In genomic region chr7:45000096-45001032, GRCh38 we compare ENCODE assay signal across 8 cellular contexts. TPM values are rescaled to one million over a fixed set of nuclear protein-coding genes. Genes with fewer than 3 reads are reported as not detected.
A peak's percentile ranks its signal among the peaks of the same experiment; 100 is the strongest.
DNase-seq lines count a peak whose midpoint lies in the region; ATAC-seq and TF ChIP-seq lines count a peak whose summit lies in the region.

TSS of gene CCM2 (plus strand) at chr7:45000201. CDS start at chr7:45000334, 133 bp downstream.

- peaks cover 37% of the 10 kb centered on the region for H3K4me1 ChIP-seq in mononuclear cell (ENCODE audit: insufficient read depth, low read length)
- H3K4me1 ChIP-seq in urinary bladder (ENCODE audit: insufficient read depth): peaks cover 2% of the 10 kb centered on the region

- TF ChIP-seq CTCF in epithelial cell of esophagus (IDR thresholded peaks at IDR 0.05; ENCODE audit: insufficient read depth, low read depth, low read length, missing control alignments): no peak

- no peaks in the 10 kb centered on the region for H3K9me3 ChIP-seq in mononuclear cell (ENCODE audit: low read depth, low read length)

- H3K27me3 ChIP-seq in mononuclear cell (ENCODE audit: insufficient read depth, low read length): no peaks in the 10 kb centered on the region

- H3K27ac ChIP-seq in urinary bladder (ENCODE audit: low read depth): peak within 1 kb of the TSS; percentile 85

- ATAC-seq in HG03045 (IDR thresholded peaks at IDR 0.05; ENCODE audit: unreplicated experiment): peak; percentile 4

- H3K36me3 ChIP-seq in urinary bladder (ENCODE audit: insufficient read depth): no peaks in the 10 kb centered on the region

- DNase-seq in SHP77 (lab: John Stamatoyannopoulos, UW): peak; percentile 55 to 59
- no peak for DNase-seq in SHP77 treated with DMSO at 0.1 percent for 48 hours (lab: John Stamatoyannopoulos, UW)
- peak; percentile 62 for DNase-seq in SW480 (ENCODE audit: low spot score)
- no peak for DNase-seq in epithelial cell of esophagus (ENCODE audit: low read depth)
- no peak for DNase-seq in activated gamma-delta T cell treated with Interleukin-2 at 50 U/mL for 16 hours

- peak within 1 kb of the TSS; percentile 64 for H3K4me3 ChIP-seq in epithelial cell of esophagus (ENCODE audit: low read length)
- H3K4me3 ChIP-seq in mononuclear cell (ENCODE audit: low read length): peak within 1 kb of the TSS; percentile 76
- H3K4me3 ChIP-seq in urinary bladder (ENCODE audit: low read depth, low read length): peak within 1 kb of the TSS; percentile 82

- WGBS in urinary bladder: 1% methylated on average over 76 of the region's 77 CpGs

RNA-seq across cellular contexts. Expression of gene CCM2, which starts in this region (rescaled TPM):
- total RNA-seq in mononuclear cell: 35.7 TPM
- total RNA-seq in urinary bladder: 19.5 TPM
- polyA plus RNA-seq in urinary bladder: 42.0 TPM

Comparison
In these comparisons a context has a peak if more than half of its experiments do, and no peak if none do; other contexts are left out.
1. DNase-seq: peak in SHP77 (2 of 2) and SW480 (single experiment); none in SHP77 treated with DMSO at 0.1 percent for 48 hours (single experiment), epithelial cell of esophagus (single experiment) and activated gamma-delta T cell treated with Interleukin-2 at 50 U/mL for 16 hours (single experiment).
2. Peak in every context shown above with its lines, with median percentiles within 50 percentile points of each other: H3K4me3 ChIP-seq.